ENCODE assay signal across 29 cellular contexts in genomic region chr9:70192707-70193106, GRCh38.
DNase-seq lines count a peak whose midpoint lies in the region; ATAC-seq, FAIRE-seq and TF ChIP-seq lines count a peak whose summit lies in the region.
"Had no signal": no experiment of that assay in that cellular context is flagged by ENCODE, and none has a peak within 500 bp of the region (broad histone marks: within the 10 kb centered on the region; RNA-seq: fewer than 3 reads in every experiment).

No MANE protein-coding gene starts in this region.

- no peaks in the 10 kb centered on the region for H3K9me2 ChIP-seq in PC-3 (replicated peaks; ENCODE audit: low read length)

- H3K36me3 Mint-ChIP-seq in natural killer cell treated with Interleukin-12 subunit alpha and Interleukin-12 subunit beta and Interleukin-15 and Interleukin-18, amount 100 ng/mL, for 72 hours, result peaks cover 5% of the 10 kb centered on the region

- H3K4me3 Mint-ChIP-seq in natural killer cell treated with Interleukin-12 subunit alpha and Interleukin-12 subunit beta and Interleukin-15 and Interleukin-18, amount 100 ng/mL, for 72 hours, result no peak overlapping the region
- H3K4me3 Mint-ChIP-seq: CD4-positive, alpha-beta T cell had no signal

- TF ChIP-seq CTCF in PC-3 (conservative IDR thresholded peaks at IDR 0.05; ENCODE audit: low read depth, low read length), result no peak
- no peak for TF ChIP-seq CTCF in foreskin fibroblast (IDR thresholded peaks at IDR 0.05; ENCODE audit: low read depth, low read length)

- no peaks in the 10 kb centered on the region for H3F3A ChIP-seq in PC-3 (ENCODE audit: low read length, unreplicated experiment)

- no TSS peak for BruUV-seq in PC-3 (replicated peaks; lab: Mats Ljungman, UMichigan)

- no peak overlapping the region for H3K27ac ChIP-seq in PC-3 (ENCODE audit: low read length)
- H3K27ac ChIP-seq in trophoblast cell (ENCODE audit: low read depth, low read length), result no peak overlapping the region
- H3K27ac ChIP-seq: A549; BLaER1 treated with 17β-estradiol and CSF1 and Interleukin-3, amounts not matched to agents 10 nM and 100 nM had no signal

- H3K4ac ChIP-seq in trophoblast cell (ENCODE audit: low read depth, low read length), result no peak overlapping the region

- no peak overlapping the region for H3K9ac ChIP-seq in PC-3 (ENCODE audit: low read length)
- no peak overlapping the region for H3K9ac ChIP-seq in trophoblast cell (ENCODE audit: low read length)
- H3K9ac ChIP-seq: BLaER1 treated with 17β-estradiol and CSF1 and Interleukin-3, amounts not matched to agents 10 nM and 100 nM had no signal

- no peaks in the 10 kb centered on the region for H3K79me1 ChIP-seq in trophoblast cell (ENCODE audit: low read length)

- H3K27me3 Mint-ChIP-seq in natural killer cell treated with Interleukin-12 subunit alpha and Interleukin-12 subunit beta and Interleukin-15 and Interleukin-18, amount 100 ng/mL, for 72 hours, result peaks cover 5 to 17% of the 10 kb centered on the region in 2 donors

- ATAC-seq in PC-3 (0 out of 2 replicates have a peak, but pooled peaks have one; percentile 24), esophagus mucosa (peak; percentile 54)
- ATAC-seq in natural killer cell treated with Interleukin-12 subunit alpha and Interleukin-12 subunit beta and Interleukin-15 and Interleukin-18, amount 100 ng/mL, for 72 hours, result no peak
- ATAC-seq: A549, HepG2 had no signal

- H3K4me1 Mint-ChIP-seq in natural killer cell treated with Interleukin-12 subunit alpha and Interleukin-12 subunit beta and Interleukin-15 and Interleukin-18, amount 100 ng/mL, for 72 hours (ENCODE audit: low read depth in 2 of 2), result no peaks in the 10 kb centered on the region

- H2AFZ ChIP-seq in PC-3 (ENCODE audit: low read length) (no peak overlapping the region), trophoblast cell (ENCODE audit: insufficient read depth, low read length, poor library complexity) (no peak overlapping the region)

- no peaks in the 10 kb centered on the region for H3K9me3 ChIP-seq in PC-3 (ENCODE audit: low read length)
- no peaks in the 10 kb centered on the region for H3K9me3 ChIP-seq in trophoblast cell (ENCODE audit: insufficient read depth, low read depth, low read length)
- H3K9me3 ChIP-seq: A549 had no signal

- H3K4me2 ChIP-seq in PC-3 (ENCODE audit: low read length), result peak overlapping the region; percentile 35; the same call in 1 of the 2 replicates
- no peak overlapping the region for H3K4me2 ChIP-seq in trophoblast cell (ENCODE audit: low read length)
- H3K4me2 ChIP-seq: A549; BLaER1 treated with 17β-estradiol and CSF1 and Interleukin-3, amounts not matched to agents 10 nM and 100 nM had no signal

- H2AK5ac ChIP-seq in trophoblast cell (ENCODE audit: low read length), result no peak overlapping the region

- no peak overlapping the region for H3K23ac ChIP-seq in trophoblast cell (ENCODE audit: low read length)

- H3K14ac ChIP-seq in trophoblast cell (ENCODE audit: low read length), result no peak overlapping the region

- H3K27me3 ChIP-seq in PC-3 (ENCODE audit: low read length), result no peaks in the 10 kb centered on the region
- H3K27me3 ChIP-seq in trophoblast cell (ENCODE audit: insufficient read depth, low read length), result no peaks in the 10 kb centered on the region
- H3K27me3 ChIP-seq: BLaER1 treated with 17β-estradiol and CSF1 and Interleukin-3, amounts not matched to agents 10 nM and 100 nM had no signal

- no peak for DNase-seq in H54 (ENCODE audit: insufficient read length, low spot score)
- DNase-seq in PC-3, result peak; percentile 71
- DNase-seq in trophoblast cell, result peak; percentile 39 to 65
- no peak for DNase-seq in hypothalamus (lab: John Stamatoyannopoulos, UW)
- DNase-seq in foreskin fibroblast, result no peak
- no peak for DNase-seq in natural killer cell treated with Interleukin-12 subunit alpha and Interleukin-12 subunit beta and Interleukin-15 and Interleukin-18, amount 100 ng/mL, for 72 hours (ENCODE audit: low spot score)
- DNase-seq: AML-193; CD4-positive, alpha-beta T cell; COR-L47; DMS79; EL; GF-D8; Karpas-422; NCI-H1092; NCI-H1417 treated with DMSO at 0.1 percent for 48 hours; NCI-H1694 treated with DMSO at 0.1 percent for 48 hours; NCI-H2081; NCI-H2171; NCI-H345; NCI-H524; NCI-H82; NK-92 treated with Interleukin-12 subunit alpha and Interleukin-12 subunit beta, amount 100 ng/mL, for 24 hours; RPMI8226; SHP77 had no signal

- CTCF ChIA-PET in PC-3 (lab: Charles Lee), result no interaction called here

- H2BK5ac ChIP-seq in trophoblast cell (ENCODE audit: low read depth, low read length, poor library complexity), result no peak overlapping the region

- H4K8ac ChIP-seq in trophoblast cell (ENCODE audit: low read depth, low read length), result no peak overlapping the region

- no peak overlapping the region for H4K91ac ChIP-seq in trophoblast cell (ENCODE audit: low read depth, low read length)

- H4K12ac ChIP-seq in trophoblast cell (ENCODE audit: low read depth, low read length), result no peak overlapping the region

- peak; percentile 67 for FAIRE-seq in H54 (lab: Jason Lieb, UNC)
- FAIRE-seq: A549, GM12891, HepG2 had no signal

- no peak overlapping the region for H2BK120ac ChIP-seq in trophoblast cell (ENCODE audit: insufficient read depth, low read length, poor library complexity)

- H3K4me3 ChIP-seq in PC-3 (ENCODE audit: low read length), result no peak overlapping the region
- no peak overlapping the region for H3K4me3 ChIP-seq in trophoblast cell (ENCODE audit: low read depth, low read length)
- H3K4me3 ChIP-seq in foreskin fibroblast (ENCODE audit: low read depth in 1 of 2, low read length in 2 of 2), result no peak overlapping the region
- H3K4me3 ChIP-seq: A549; BLaER1 treated with 17β-estradiol and CSF1 and Interleukin-3, amounts not matched to agents 10 nM and 100 nM had no signal

- POLR2A ChIA-PET in PC-3 (lab: Charles Lee; ENCODE audit: unreplicated experiment), result no interaction called here

- peaks cover 2% of the 10 kb centered on the region for H3K9me3 Mint-ChIP-seq in natural killer cell treated with Interleukin-12 subunit alpha and Interleukin-12 subunit beta and Interleukin-15 and Interleukin-18, amount 100 ng/mL, for 72 hours

- no peak overlapping the region for H3K18ac ChIP-seq in trophoblast cell (ENCODE audit: low read length)

- no peak overlapping the region for H3K27ac Mint-ChIP-seq in natural killer cell treated with Interleukin-12 subunit alpha and Interleukin-12 subunit beta and Interleukin-15 and Interleukin-18, amount 100 ng/mL, for 72 hours
- H3K27ac Mint-ChIP-seq: CD4-positive, alpha-beta T cell had no signal

- peaks cover 9% of the 10 kb centered on the region; the same call in 1 of the 2 replicates for H3K4me1 ChIP-seq in PC-3 (ENCODE audit: insufficient read depth, low read length)
- peaks cover 0 to 4% of the 10 kb centered on the region in 2 experiments for H3K4me1 ChIP-seq in trophoblast cell (ENCODE audit: control insufficient read depth in 1 of 2, insufficient read depth in 2 of 2, low read length in 2 of 2)
- H3K4me1 ChIP-seq: A549; BLaER1 treated with 17β-estradiol and CSF1 and Interleukin-3, amounts not matched to agents 10 nM and 100 nM had no signal

- intact Hi-C loops in PC-3 (cut with micrococcal nuclease), result no loop called here

- H3K36me3 ChIP-seq in PC-3 (ENCODE audit: low read depth, low read length) (no peaks in the 10 kb centered on the region), trophoblast cell (ENCODE audit: control insufficient read depth in 1 of 2, insufficient read depth in 2 of 2, low read length in 2 of 2) (no peaks in the 10 kb centered on the region)
- H3K36me3 ChIP-seq: BLaER1 treated with 17β-estradiol and CSF1 and Interleukin-3, amounts not matched to agents 10 nM and 100 nM had no signal

- no peaks in the 10 kb centered on the region for H4K20me1 ChIP-seq in PC-3 (ENCODE audit: low read length)
- H4K20me1 ChIP-seq: BLaER1 treated with 17β-estradiol and CSF1 and Interleukin-3, amounts not matched to agents 10 nM and 100 nM had no signal

- H3K79me2 ChIP-seq in PC-3 (ENCODE audit: low read length) (no peaks in the 10 kb centered on the region), trophoblast cell (ENCODE audit: control insufficient read depth, insufficient read depth, low read length, poor library complexity) (no peaks in the 10 kb centered on the region)

- H2BK12ac ChIP-seq in trophoblast cell (ENCODE audit: low read length), result no peak overlapping the region

- TF ChIP-seq POLR2A in H54 (IDR thresholded peaks at IDR 0.05; ENCODE audit: low read depth, low read length), result no peak

- WGBS in trophoblast cell (ENCODE audit: extremely low coverage, insufficient coverage, insufficient read length), result no CpG with 5 or more reads among the region's 2 CpGs

Comparison
In these comparisons a context has a peak if more than half of its experiments do, and no peak if none do; other contexts are left out.
1. DNase-seq: peak in PC-3 (single experiment) and trophoblast cell (2 of 2); none in H54 (single experiment), hypothalamus (0 of 51), foreskin fibroblast (0 of 2) and natural killer cell treated with Interleukin-12 subunit alpha and Interleukin-12 subunit beta and Interleukin-15 and Interleukin-18, amount 100 ng/mL, for 72 hours (single experiment).
2. ATAC-seq: peak in PC-3 (single experiment) and esophagus mucosa (single experiment); none in natural killer cell treated with Interleukin-12 subunit alpha and Interleukin-12 subunit beta and Interleukin-15 and Interleukin-18, amount 100 ng/mL, for 72 hours (0 of 2).